In the genomic region with DNA sequence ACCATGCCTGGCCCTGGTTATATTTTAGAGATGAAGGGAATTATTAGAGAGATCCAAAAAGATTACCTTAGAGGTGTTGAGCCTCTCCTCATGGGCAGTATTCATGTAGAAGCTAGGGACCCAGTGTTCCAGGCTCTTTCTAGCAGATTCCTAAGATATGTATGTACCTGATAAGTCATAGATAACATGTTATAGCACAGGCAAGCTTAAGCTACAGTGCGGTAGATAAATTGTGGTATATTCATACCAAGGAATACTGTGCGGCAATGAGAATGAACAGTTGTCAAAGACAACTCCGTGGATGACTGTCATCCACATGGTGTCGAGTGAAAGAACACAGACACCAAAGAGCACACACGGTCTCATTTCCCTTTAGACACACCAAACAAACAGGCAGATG, we compare ENCODE assay signal across 12 cellular contexts. TPM values are rescaled to one million over a fixed set of nuclear protein-coding genes. Genes with fewer than 3 reads are reported as not detected.
DNase-seq lines count a peak whose midpoint lies in the region; ATAC-seq, FAIRE-seq and TF ChIP-seq lines count a peak whose summit lies in the region.
"Had no signal": no experiment of that assay in that cellular context is flagged by ENCODE, and none has a peak within 500 bp of the region (broad histone marks: within the 10 kb centered on the region; RNA-seq: fewer than 3 reads in every experiment).

No MANE protein-coding gene starts in this region.

- intact Hi-C loops in heart left ventricle (cut with DNase I) (loop anchor here in 8 of 10 donors (2.0 to 5.0 kb wide), 4 partner anchors 36 to 46 kb away; no protein-coding TSS in a partner anchor), right cardiac atrium (cut with DNase I) (no loop called here), ascending aorta (cut with DNase I) (loop anchor here (1.0 to 5.0 kb wide), 3 partner anchors 31 to 241 kb away; partner anchors contain the start of gene VPS26A), Caco-2 (cut with micrococcal nuclease; ENCODE audit: unreplicated experiment) (loop anchor here (1.0 kb wide), 1 partner anchor 126 kb away; no protein-coding TSS in a partner anchor)

- peaks cover 24% of the 10 kb centered on the region for H3K4me1 Mint-ChIP-seq in Caco-2 (ENCODE audit: low read depth, unreplicated experiment)

- H3K27ac Mint-ChIP-seq in Caco-2 (ENCODE audit: unreplicated experiment) = no peak overlapping the region

- H3K4me3 ChIP-seq in heart left ventricle (no peak overlapping the region), right cardiac atrium (ENCODE audit: low read length) (no peak overlapping the region), ascending aorta (no peak overlapping the region), keratinocyte (ENCODE audit: control insufficient read depth in 2 of 3, extremely low read depth in 1 of 3, insufficient read depth in 2 of 3, low read depth in 1 of 3, low read length in 3 of 3) (no peak overlapping the region), Caco-2 (ENCODE audit: low read depth, low read length) (no peak overlapping the region)

- H3K36me3 ChIP-seq in heart left ventricle = peaks cover 0 to 82% (median 40%) of the 10 kb centered on the region in 9 donors
- H3K36me3 ChIP-seq in ascending aorta = peaks cover 44 to 48% of the 10 kb centered on the region in 2 donors
- peaks cover 30 to 37% of the 10 kb centered on the region in 2 experiments for H3K36me3 ChIP-seq in keratinocyte (ENCODE audit: control insufficient read depth in 2 of 2, extremely low read depth in 1 of 2, insufficient read depth in 2 of 2, low read length in 2 of 2)
- no peaks in the 10 kb centered on the region for H3K36me3 ChIP-seq in Caco-2 (ENCODE audit: control insufficient read depth, insufficient read depth, low read length)

- TF ChIP-seq CTCF in heart left ventricle (IDR thresholded peaks at IDR 0.05) (no peak), ascending aorta (IDR thresholded peaks at IDR 0.05) (no peak), keratinocyte (optimal IDR thresholded peaks at IDR 0.05 in 1 of 3, IDR thresholded peaks at IDR 0.05 in 1 of 3, conservative IDR thresholded peaks at IDR 0.05 in 1 of 3; ENCODE audit: extremely low read depth in 1 of 3, insufficient read depth in 2 of 3, low read length in 3 of 3) (no peak), Caco-2 (IDR thresholded peaks at IDR 0.05; ENCODE audit: insufficient read depth in 1 of 2, low read depth in 1 of 2, low read length in 1 of 2, severe bottlenecking in 1 of 2, unreplicated experiment in 1 of 2) (no peak)

- H3K9ac ChIP-seq in keratinocyte (ENCODE audit: control insufficient read depth, extremely low read depth, insufficient read depth, low read length) = no peak overlapping the region

- dilution Hi-C loops in keratinocyte (cut with MboI; ENCODE audit: extremely low pct_ligation_motif_present, low sequenced_read_pairs) = no loop called here

- H3K36me3 Mint-ChIP-seq in Caco-2 (ENCODE audit: insufficient read depth, unreplicated experiment) = no peaks in the 10 kb centered on the region

- peak; percentile 36 for FAIRE-seq in keratinocyte (lab: Jason Lieb, UNC)
- peak; percentile 52 for FAIRE-seq in urothelium cell line (lab: Jason Lieb, UNC)

- WGBS in heart left ventricle, 4 donors = 49 to 56% (median 53%) methylated on average over 5 of the region's 5 CpGs
- WGBS in right cardiac atrium = 63% methylated on average over 5 of the region's 5 CpGs

- peaks cover 14% of the 10 kb centered on the region for H3K9me1 ChIP-seq in keratinocyte (ENCODE audit: control insufficient read depth, extremely low read depth, insufficient read depth, low read length)

- H3K4me1 ChIP-seq in heart left ventricle (peaks cover 17 to 60% (median 52%) of the 10 kb centered on the region in 12 donors), right cardiac atrium (ENCODE audit: control insufficient read depth, insufficient read depth, low read length) (peaks cover 18% of the 10 kb centered on the region), ascending aorta (peaks cover 25 to 67% of the 10 kb centered on the region in 2 donors), keratinocyte (ENCODE audit: control insufficient read depth, extremely low read depth, insufficient read depth, low read length) (peaks cover 50% of the 10 kb centered on the region), Caco-2 (peaks cover 13% of the 10 kb centered on the region)

- CTCF ChIA-PET in Caco-2 (lab: Charles Lee) = interaction anchor here (0.9 to 1.6 kb wide), 5 partner anchors 10 to 45 kb away, joined by 3 to 11 read pairs (median 4); no protein-coding TSS in a partner anchor

- no TSS peak for BruUV-seq in Caco-2 (replicated peaks; lab: Mats Ljungman, UMichigan)

- POLR2A ChIA-PET in Caco-2 (lab: Charles Lee) = no interaction called here

- TF ChIP-seq POLR2A in heart left ventricle (IDR thresholded peaks at IDR 0.05) = no peak

- no peak for DNase-seq in heart left ventricle
- no peak for DNase-seq in right cardiac atrium
- no peak for DNase-seq in ascending aorta (ENCODE audit: low spot score in 2 of 2)
- DNase-seq in keratinocyte (ENCODE audit: low read depth, low spot score) = no peak
- no peak for DNase-seq in urothelium cell line (ENCODE audit: low spot score)
- no peak for DNase-seq in stimulated activated CD8-positive, alpha-beta memory T cell treated with anti-CD3 and anti-CD28 coated beads, Interleukin-4, amount 100 ng/mL, for 48 hours
- DNase-seq in Caco-2 = no peak
- no peak for DNase-seq in NCI-H2171 (lab: John Stamatoyannopoulos, UW)
- DNase-seq: SIG-M5; stimulated activated CD4-positive, alpha-beta T cell treated with anti-CD3 and anti-CD28 coated beads, Interleukin-15, amount 100 ng/mL, for 24 hours had no signal

- H4K20me1 ChIP-seq in keratinocyte (ENCODE audit: control insufficient read depth, extremely low read depth, insufficient read depth, low read length) = no peaks in the 10 kb centered on the region

- no peak overlapping the region for H3K4me3 Mint-ChIP-seq in Caco-2 (ENCODE audit: unreplicated experiment)
- H3K4me3 Mint-ChIP-seq: CD14-positive monocyte had no signal

- H3K27me3 Mint-ChIP-seq in Caco-2 (ENCODE audit: insufficient read depth, unreplicated experiment) = no peaks in the 10 kb centered on the region

- H3K79me2 ChIP-seq in keratinocyte (ENCODE audit: control insufficient read depth, insufficient read depth, low read length) = peaks cover 21% of the 10 kb centered on the region

- H3K9me3 Mint-ChIP-seq in Caco-2 (ENCODE audit: unreplicated experiment) = no peaks in the 10 kb centered on the region
- H3K9me3 Mint-ChIP-seq: CD14-positive monocyte had no signal

- peak in 2 of 4 donors; percentile 4 to 33 for ATAC-seq in heart left ventricle
- ATAC-seq in right cardiac atrium = no peak

- peak overlapping the region in 8 of 12 donors; percentile 54 to 83 (median 66) for H3K27ac ChIP-seq in heart left ventricle
- H3K27ac ChIP-seq in right cardiac atrium (ENCODE audit: low read length) = no peak overlapping the region
- peak overlapping the region; percentile 95 to 96 for H3K27ac ChIP-seq in ascending aorta
- peak overlapping the region; percentile 44 for H3K27ac ChIP-seq in keratinocyte (ENCODE audit: control insufficient read depth, insufficient read depth, low read length)

- H3K27me3 ChIP-seq in heart left ventricle (no peaks in the 10 kb centered on the region), right cardiac atrium (ENCODE audit: control insufficient read depth, insufficient read depth) (no peaks in the 10 kb centered on the region), ascending aorta (no peaks in the 10 kb centered on the region), keratinocyte (ENCODE audit: control insufficient read depth, extremely low read depth, insufficient read depth, low read length) (no peaks in the 10 kb centered on the region), Caco-2 (replicated peaks; ENCODE audit: control insufficient read depth, insufficient read depth, low read length) (no peaks in the 10 kb centered on the region)

- H2AFZ ChIP-seq in keratinocyte (ENCODE audit: control insufficient read depth, low read length) = no peak overlapping the region

- no peaks in the 10 kb centered on the region for H3K9me3 ChIP-seq in heart left ventricle
- H3K9me3 ChIP-seq in right cardiac atrium (ENCODE audit: control insufficient read depth, low read length) = no peaks in the 10 kb centered on the region
- H3K9me3 ChIP-seq in ascending aorta = no peaks in the 10 kb centered on the region
- no peaks in the 10 kb centered on the region for H3K9me3 ChIP-seq in keratinocyte (ENCODE audit: control insufficient read depth, low read depth, low read length)
- no peaks in the 10 kb centered on the region for H3K9me3 ChIP-seq in Caco-2

- H3K4me2 ChIP-seq in keratinocyte (ENCODE audit: control insufficient read depth, extremely low read depth, insufficient read depth, low read depth, low read length) = no peak overlapping the region

RNA-seq across cellular contexts. Expression of gene TACR2, which starts 53.1 kb away (rescaled TPM):
- total RNA-seq in heart left ventricle = under 1 TPM in 4 of 9 donors, not detected in 5; 0.22 to 0.39 (median 0.29) TPM
- polyA plus RNA-seq in heart left ventricle = under 1 TPM; 0.11 to 0.15 TPM
- under 1 TPM; 0.26 to 0.53 (median 0.37) TPM for total RNA-seq in right cardiac atrium
- polyA plus RNA-seq in right cardiac atrium = 0.27 TPM
- total RNA-seq in ascending aorta = not detected
- polyA plus RNA-seq in keratinocyte = 0.05 to 0.11 TPM (median 0.07 TPM) in 3 replicates
- polyA plus RNA-seq in keratinocyte (2011; ENCODE audit: low read depth) = not detected
- polyA plus RNA-seq in keratinocyte (2011; cell fraction: cytosol; rRNA removed) = 0.06 TPM in 1 of 2 replicates, not detected in the other
- not detected in 2 replicates for polyA plus RNA-seq in keratinocyte (2011; cell fraction: nucleus; rRNA removed)
- 0.16 and 0.65 TPM in 2 replicates for polyA plus RNA-seq in keratinocyte (2012; ENCODE audit: low replicate concordance)
- not detected in 3 replicates for polyA minus RNA-seq in keratinocyte
- polyA minus RNA-seq in keratinocyte (2011; cell fraction: cytosol; rRNA and poly(A)+ RNA removed) = not detected
- polyA minus RNA-seq in keratinocyte (2011; cell fraction: nucleus; rRNA and poly(A)+ RNA removed) = not detected in 2 replicates
- 0.57 and 0.60 TPM in 2 replicates for total RNA-seq in Caco-2 (2022)
- total RNA-seq: mononuclear cell had no signal

Comparison
In these comparisons a context has a peak if more than half of its experiments do, and no peak if none do; other contexts are left out.
1. intact Hi-C loops: an anchor here in heart left ventricle (2.0 to 5.0 kb wide), ascending aorta (1.0 to 5.0 kb wide) and Caco-2 (1.0 kb wide); none called in right cardiac atrium.